1 cellular context compared by ENCODE assay signal in genomic region chr3:146544013-146544928, GRCh38.
TF ChIP-seq lines count a peak whose summit lies in the region.

A gene with protein sequence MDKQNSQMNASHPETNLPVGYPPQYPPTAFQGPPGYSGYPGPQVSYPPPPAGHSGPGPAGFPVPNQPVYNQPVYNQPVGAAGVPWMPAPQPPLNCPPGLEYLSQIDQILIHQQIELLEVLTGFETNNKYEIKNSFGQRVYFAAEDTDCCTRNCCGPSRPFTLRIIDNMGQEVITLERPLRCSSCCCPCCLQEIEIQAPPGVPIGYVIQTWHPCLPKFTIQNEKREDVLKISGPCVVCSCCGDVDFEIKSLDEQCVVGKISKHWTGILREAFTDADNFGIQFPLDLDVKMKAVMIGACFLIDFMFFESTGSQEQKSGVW (minus strand): TSS chr3:146544607. CDS start chr3:146536552, 8,055 bp downstream.

TF ChIP-seq in HepG2, 621 proteins besides CTCF, POLR2A, EP300 and RAD21 (continued from another document and continues in another):
- TF ChIP-seq, protein P1, sequence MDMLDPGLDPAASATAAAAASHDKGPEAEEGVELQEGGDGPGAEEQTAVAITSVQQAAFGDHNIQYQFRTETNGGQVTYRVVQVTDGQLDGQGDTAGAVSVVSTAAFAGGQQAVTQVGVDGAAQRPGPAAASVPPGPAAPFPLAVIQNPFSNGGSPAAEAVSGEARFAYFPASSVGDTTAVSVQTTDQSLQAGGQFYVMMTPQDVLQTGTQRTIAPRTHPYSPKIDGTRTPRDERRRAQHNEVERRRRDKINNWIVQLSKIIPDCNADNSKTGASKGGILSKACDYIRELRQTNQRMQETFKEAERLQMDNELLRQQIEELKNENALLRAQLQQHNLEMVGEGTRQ (IDR thresholded peaks at IDR 0.05; ENCODE audit: low read depth, low read length): no peak
- TF ChIP-seq, protein P1 (CRISPR knock-in tag; IDR thresholded peaks at IDR 0.05; ENCODE audit: borderline replicate concordance): no peak
- TF ChIP-seq ZBTB21 (CRISPR knock-in tag; IDR thresholded peaks at IDR 0.05): no peak
- TF ChIP-seq, protein P2, sequence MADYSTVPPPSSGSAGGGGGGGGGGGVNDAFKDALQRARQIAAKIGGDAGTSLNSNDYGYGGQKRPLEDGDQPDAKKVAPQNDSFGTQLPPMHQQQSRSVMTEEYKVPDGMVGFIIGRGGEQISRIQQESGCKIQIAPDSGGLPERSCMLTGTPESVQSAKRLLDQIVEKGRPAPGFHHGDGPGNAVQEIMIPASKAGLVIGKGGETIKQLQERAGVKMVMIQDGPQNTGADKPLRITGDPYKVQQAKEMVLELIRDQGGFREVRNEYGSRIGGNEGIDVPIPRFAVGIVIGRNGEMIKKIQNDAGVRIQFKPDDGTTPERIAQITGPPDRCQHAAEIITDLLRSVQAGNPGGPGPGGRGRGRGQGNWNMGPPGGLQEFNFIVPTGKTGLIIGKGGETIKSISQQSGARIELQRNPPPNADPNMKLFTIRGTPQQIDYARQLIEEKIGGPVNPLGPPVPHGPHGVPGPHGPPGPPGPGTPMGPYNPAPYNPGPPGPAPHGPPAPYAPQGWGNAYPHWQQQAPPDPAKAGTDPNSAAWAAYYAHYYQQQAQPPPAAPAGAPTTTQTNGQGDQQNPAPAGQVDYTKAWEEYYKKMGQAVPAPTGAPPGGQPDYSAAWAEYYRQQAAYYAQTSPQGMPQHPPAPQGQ (CRISPR knock-in tag; IDR thresholded peaks at IDR 0.05; ENCODE audit: borderline replicate concordance): no peak
- TF ChIP-seq NFIB (CRISPR knock-in tag; IDR thresholded peaks at IDR 0.05; ENCODE audit: borderline replicate concordance): no peak
- TF ChIP-seq ZNF44 (CRISPR knock-in tag; IDR thresholded peaks at IDR 0.05): 0 out of 2 replicates have a peak, but pooled peaks have one; percentile 46
- no peak for TF ChIP-seq ZNF280B (CRISPR knock-in tag; IDR thresholded peaks at IDR 0.05; ENCODE audit: borderline replicate concordance)
- TF ChIP-seq ZNF720 (CRISPR knock-in tag; IDR thresholded peaks at IDR 0.05): no peak
- no peak for TF ChIP-seq SNAPC2 (CRISPR knock-in tag; IDR thresholded peaks at IDR 0.05)
- TF ChIP-seq ZNF629 (CRISPR knock-in tag; conservative IDR thresholded peaks at IDR 0.05): no peak
- TF ChIP-seq ZNF3 (CRISPR knock-in tag; IDR thresholded peaks at IDR 0.05): no peak
- TF ChIP-seq, protein P3, sequence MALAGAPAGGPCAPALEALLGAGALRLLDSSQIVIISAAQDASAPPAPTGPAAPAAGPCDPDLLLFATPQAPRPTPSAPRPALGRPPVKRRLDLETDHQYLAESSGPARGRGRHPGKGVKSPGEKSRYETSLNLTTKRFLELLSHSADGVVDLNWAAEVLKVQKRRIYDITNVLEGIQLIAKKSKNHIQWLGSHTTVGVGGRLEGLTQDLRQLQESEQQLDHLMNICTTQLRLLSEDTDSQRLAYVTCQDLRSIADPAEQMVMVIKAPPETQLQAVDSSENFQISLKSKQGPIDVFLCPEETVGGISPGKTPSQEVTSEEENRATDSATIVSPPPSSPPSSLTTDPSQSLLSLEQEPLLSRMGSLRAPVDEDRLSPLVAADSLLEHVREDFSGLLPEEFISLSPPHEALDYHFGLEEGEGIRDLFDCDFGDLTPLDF (CRISPR knock-in tag; IDR thresholded peaks at IDR 0.05): peak; percentile 83
- peak; percentile 72 for TF ChIP-seq ASH2L (IDR thresholded peaks at IDR 0.05; ENCODE audit: insufficient read length, low read depth, low read length)
- TF ChIP-seq GATAD2A (CRISPR knock-in tag; IDR thresholded peaks at IDR 0.05): peak; percentile 69
- TF ChIP-seq, protein P4, sequence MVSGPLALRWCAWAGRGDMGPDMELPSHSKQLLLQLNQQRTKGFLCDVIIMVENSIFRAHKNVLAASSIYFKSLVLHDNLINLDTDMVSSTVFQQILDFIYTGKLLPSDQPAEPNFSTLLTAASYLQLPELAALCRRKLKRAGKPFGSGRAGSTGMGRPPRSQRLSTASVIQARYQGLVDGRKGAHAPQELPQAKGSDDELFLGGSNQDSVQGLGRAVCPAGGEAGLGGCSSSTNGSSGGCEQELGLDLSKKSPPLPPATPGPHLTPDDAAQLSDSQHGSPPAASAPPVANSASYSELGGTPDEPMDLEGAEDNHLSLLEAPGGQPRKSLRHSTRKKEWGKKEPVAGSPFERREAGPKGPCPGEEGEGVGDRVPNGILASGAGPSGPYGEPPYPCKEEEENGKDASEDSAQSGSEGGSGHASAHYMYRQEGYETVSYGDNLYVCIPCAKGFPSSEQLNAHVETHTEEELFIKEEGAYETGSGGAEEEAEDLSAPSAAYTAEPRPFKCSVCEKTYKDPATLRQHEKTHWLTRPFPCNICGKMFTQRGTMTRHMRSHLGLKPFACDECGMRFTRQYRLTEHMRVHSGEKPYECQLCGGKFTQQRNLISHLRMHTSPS (CRISPR knock-in tag; IDR thresholded peaks at IDR 0.05; ENCODE audit: low read depth): no peak
- TF ChIP-seq ZNF577 (CRISPR knock-in tag; IDR thresholded peaks at IDR 0.05; ENCODE audit: borderline replicate concordance, low read depth): no peak
- no peak for TF ChIP-seq ZFYVE20 (CRISPR knock-in tag; IDR thresholded peaks at IDR 0.05; ENCODE audit: borderline replicate concordance, low read depth)
- TF ChIP-seq ZUFSP (CRISPR knock-in tag; IDR thresholded peaks at IDR 0.05; ENCODE audit: borderline replicate concordance): no peak
- no peak for TF ChIP-seq ZBTB44 (CRISPR knock-in tag; IDR thresholded peaks at IDR 0.05)
- TF ChIP-seq ZNF512B (CRISPR knock-in tag; IDR thresholded peaks at IDR 0.05; ENCODE audit: borderline replicate concordance): 0 out of 2 replicates have a peak, but pooled peaks have one; percentile 75
- peak; percentile 46; the same call in 1 of the 2 replicates for TF ChIP-seq GFI1 (CRISPR knock-in tag; IDR thresholded peaks at IDR 0.05; ENCODE audit: borderline replicate concordance)
- TF ChIP-seq, protein P5, sequence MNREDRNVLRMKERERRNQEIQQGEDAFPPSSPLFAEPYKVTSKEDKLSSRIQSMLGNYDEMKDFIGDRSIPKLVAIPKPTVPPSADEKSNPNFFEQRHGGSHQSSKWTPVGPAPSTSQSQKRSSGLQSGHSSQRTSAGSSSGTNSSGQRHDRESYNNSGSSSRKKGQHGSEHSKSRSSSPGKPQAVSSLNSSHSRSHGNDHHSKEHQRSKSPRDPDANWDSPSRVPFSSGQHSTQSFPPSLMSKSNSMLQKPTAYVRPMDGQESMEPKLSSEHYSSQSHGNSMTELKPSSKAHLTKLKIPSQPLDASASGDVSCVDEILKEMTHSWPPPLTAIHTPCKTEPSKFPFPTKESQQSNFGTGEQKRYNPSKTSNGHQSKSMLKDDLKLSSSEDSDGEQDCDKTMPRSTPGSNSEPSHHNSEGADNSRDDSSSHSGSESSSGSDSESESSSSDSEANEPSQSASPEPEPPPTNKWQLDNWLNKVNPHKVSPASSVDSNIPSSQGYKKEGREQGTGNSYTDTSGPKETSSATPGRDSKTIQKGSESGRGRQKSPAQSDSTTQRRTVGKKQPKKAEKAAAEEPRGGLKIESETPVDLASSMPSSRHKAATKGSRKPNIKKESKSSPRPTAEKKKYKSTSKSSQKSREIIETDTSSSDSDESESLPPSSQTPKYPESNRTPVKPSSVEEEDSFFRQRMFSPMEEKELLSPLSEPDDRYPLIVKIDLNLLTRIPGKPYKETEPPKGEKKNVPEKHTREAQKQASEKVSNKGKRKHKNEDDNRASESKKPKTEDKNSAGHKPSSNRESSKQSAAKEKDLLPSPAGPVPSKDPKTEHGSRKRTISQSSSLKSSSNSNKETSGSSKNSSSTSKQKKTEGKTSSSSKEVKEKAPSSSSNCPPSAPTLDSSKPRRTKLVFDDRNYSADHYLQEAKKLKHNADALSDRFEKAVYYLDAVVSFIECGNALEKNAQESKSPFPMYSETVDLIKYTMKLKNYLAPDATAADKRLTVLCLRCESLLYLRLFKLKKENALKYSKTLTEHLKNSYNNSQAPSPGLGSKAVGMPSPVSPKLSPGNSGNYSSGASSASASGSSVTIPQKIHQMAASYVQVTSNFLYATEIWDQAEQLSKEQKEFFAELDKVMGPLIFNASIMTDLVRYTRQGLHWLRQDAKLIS (CRISPR knock-in tag; IDR thresholded peaks at IDR 0.05): peak; percentile 76; the same call in 1 of the 2 replicates
- TF ChIP-seq ZFP90 (CRISPR knock-in tag; IDR thresholded peaks at IDR 0.05; ENCODE audit: borderline replicate concordance): peak; percentile 68; the same call in 1 of the 2 replicates
- TF ChIP-seq, protein P6, sequence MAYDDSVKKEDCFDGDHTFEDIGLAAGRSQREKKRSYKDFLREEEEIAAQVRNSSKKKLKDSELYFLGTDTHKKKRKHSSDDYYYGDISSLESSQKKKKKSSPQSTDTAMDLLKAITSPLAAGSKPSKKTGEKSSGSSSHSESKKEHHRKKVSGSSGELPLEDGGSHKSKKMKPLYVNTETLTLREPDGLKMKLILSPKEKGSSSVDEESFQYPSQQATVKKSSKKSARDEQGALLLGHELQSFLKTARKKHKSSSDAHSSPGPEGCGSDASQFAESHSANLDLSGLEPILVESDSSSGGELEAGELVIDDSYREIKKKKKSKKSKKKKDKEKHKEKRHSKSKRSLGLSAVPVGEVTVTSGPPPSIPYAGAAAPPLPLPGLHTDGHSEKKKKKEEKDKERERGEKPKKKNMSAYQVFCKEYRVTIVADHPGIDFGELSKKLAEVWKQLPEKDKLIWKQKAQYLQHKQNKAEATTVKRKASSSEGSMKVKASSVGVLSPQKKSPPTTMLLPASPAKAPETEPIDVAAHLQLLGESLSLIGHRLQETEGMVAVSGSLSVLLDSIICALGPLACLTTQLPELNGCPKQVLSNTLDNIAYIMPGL (CRISPR knock-in tag; IDR thresholded peaks at IDR 0.05; ENCODE audit: borderline replicate concordance in 1 of 2, low read depth in 1 of 2): peak; percentile 79 to 86; a peak in 3 of 4 replicates
- no peak for TF ChIP-seq ZBTB8A (CRISPR knock-in tag; IDR thresholded peaks at IDR 0.05; ENCODE audit: borderline replicate concordance, low read depth)
- peak; percentile 74; the same call in 1 of the 2 replicates for TF ChIP-seq KMT2B (CRISPR knock-in tag; IDR thresholded peaks at IDR 0.05)
- TF ChIP-seq KLF11 (CRISPR knock-in tag; IDR thresholded peaks at IDR 0.05): no peak
- no peak for TF ChIP-seq JUN (CRISPR knock-in tag; IDR thresholded peaks at IDR 0.05)
- 0 out of 2 replicates have a peak, but pooled peaks have one; percentile 29 for TF ChIP-seq KDM4B (CRISPR knock-in tag; IDR thresholded peaks at IDR 0.05)
- no peak for TF ChIP-seq ZNF660 (CRISPR knock-in tag; IDR thresholded peaks at IDR 0.05; ENCODE audit: borderline replicate concordance, low read depth)
- no peak; the same call in 1 of the 2 replicates for TF ChIP-seq ZNF350 (CRISPR knock-in tag; IDR thresholded peaks at IDR 0.05; ENCODE audit: borderline replicate concordance, low read depth)
